1 cellular context compared by ENCODE assay signal in genomic region chr14:95545769-95546168, GRCh38.
TF ChIP-seq lines count a peak whose summit lies in the region.

No MANE protein-coding gene starts in this region.

TF ChIP-seq in K562, 482 proteins besides CTCF, POLR2A, EP300 and RAD21 (continued from another document and continues in another):
- TF ChIP-seq OTX1 (CRISPR knock-in tag; IDR thresholded peaks at IDR 0.05), result no peak
- TF ChIP-seq ZNF696 (CRISPR knock-in tag; conservative IDR thresholded peaks at IDR 0.05), result no peak
- no peak for TF ChIP-seq E2F3 (CRISPR knock-in tag; IDR thresholded peaks at IDR 0.05)
- TF ChIP-seq, protein P1, sequence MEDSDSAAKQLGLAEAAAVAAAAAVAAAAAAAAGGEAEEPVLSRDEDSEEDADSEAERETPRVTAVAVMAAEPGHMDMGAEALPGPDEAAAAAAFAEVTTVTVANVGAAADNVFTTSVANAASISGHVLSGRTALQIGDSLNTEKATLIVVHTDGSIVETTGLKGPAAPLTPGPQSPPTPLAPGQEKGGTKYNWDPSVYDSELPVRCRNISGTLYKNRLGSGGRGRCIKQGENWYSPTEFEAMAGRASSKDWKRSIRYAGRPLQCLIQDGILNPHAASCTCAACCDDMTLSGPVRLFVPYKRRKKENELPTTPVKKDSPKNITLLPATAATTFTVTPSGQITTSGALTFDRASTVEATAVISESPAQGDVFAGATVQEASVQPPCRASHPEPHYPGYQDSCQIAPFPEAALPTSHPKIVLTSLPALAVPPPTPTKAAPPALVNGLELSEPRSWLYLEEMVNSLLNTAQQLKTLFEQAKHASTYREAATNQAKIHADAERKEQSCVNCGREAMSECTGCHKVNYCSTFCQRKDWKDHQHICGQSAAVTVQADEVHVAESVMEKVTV (CRISPR knock-in tag; IDR thresholded peaks at IDR 0.05), result no peak
- no peak for TF ChIP-seq HMG20A (CRISPR knock-in tag; conservative IDR thresholded peaks at IDR 0.05)
- no peak for TF ChIP-seq BRD4 (IDR thresholded peaks at IDR 0.05)
- no peak for TF ChIP-seq ZBTB26 (CRISPR knock-in tag; IDR thresholded peaks at IDR 0.05)
- TF ChIP-seq CUX1 (CRISPR knock-in tag; IDR thresholded peaks at IDR 0.05), result no peak
- TF ChIP-seq ZNF780A (CRISPR knock-in tag; IDR thresholded peaks at IDR 0.05), result no peak
- no peak for TF ChIP-seq KLF13 (tag; IDR thresholded peaks at IDR 0.05; ENCODE audit: borderline replicate concordance, low read depth)
- TF ChIP-seq HOXB6 (CRISPR knock-in tag; IDR thresholded peaks at IDR 0.05; ENCODE audit: borderline replicate concordance), result no peak
- TF ChIP-seq ERF (CRISPR knock-in tag; IDR thresholded peaks at IDR 0.05), result no peak
- no peak for TF ChIP-seq TRIM24 (IDR thresholded peaks at IDR 0.05)
- TF ChIP-seq TCF15 (CRISPR knock-in tag; IDR thresholded peaks at IDR 0.05), result no peak
- peak; percentile 87 for TF ChIP-seq JUN (IDR thresholded peaks at IDR 0.05; ENCODE audit: borderline replicate concordance, low read depth, low read length)
- TF ChIP-seq JUN (CRISPR knock-in tag; IDR thresholded peaks at IDR 0.05; ENCODE audit: borderline replicate concordance), result no peak
- no peak for TF ChIP-seq HNRNPL (IDR thresholded peaks at IDR 0.05; ENCODE audit: low read depth, low read length)
- TF ChIP-seq, protein P2, sequence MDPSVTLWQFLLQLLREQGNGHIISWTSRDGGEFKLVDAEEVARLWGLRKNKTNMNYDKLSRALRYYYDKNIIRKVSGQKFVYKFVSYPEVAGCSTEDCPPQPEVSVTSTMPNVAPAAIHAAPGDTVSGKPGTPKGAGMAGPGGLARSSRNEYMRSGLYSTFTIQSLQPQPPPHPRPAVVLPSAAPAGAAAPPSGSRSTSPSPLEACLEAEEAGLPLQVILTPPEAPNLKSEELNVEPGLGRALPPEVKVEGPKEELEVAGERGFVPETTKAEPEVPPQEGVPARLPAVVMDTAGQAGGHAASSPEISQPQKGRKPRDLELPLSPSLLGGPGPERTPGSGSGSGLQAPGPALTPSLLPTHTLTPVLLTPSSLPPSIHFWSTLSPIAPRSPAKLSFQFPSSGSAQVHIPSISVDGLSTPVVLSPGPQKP (CRISPR knock-in tag; IDR thresholded peaks at IDR 0.05), result no peak
- no peak for TF ChIP-seq RNF219 (CRISPR knock-in tag; IDR thresholded peaks at IDR 0.05)
- peak; percentile 96 for TF ChIP-seq JUND (IDR thresholded peaks at IDR 0.05; ENCODE audit: borderline replicate concordance, low read depth, low read length)
- peak; percentile 97 for TF ChIP-seq JUND (tag; IDR thresholded peaks at IDR 0.05; ENCODE audit: borderline replicate concordance, low read depth, low read length)
- TF ChIP-seq NFIX (CRISPR knock-in tag; IDR thresholded peaks at IDR 0.05; ENCODE audit: low read depth), result no peak
- peak; percentile 82 for TF ChIP-seq SMARCA4 (IDR thresholded peaks at IDR 0.05)
- no peak for TF ChIP-seq KLF10 (CRISPR knock-in tag; IDR thresholded peaks at IDR 0.05)
- TF ChIP-seq ZNF232 (CRISPR knock-in tag; IDR thresholded peaks at IDR 0.05), result no peak
- peak; percentile 40 for TF ChIP-seq FOS (IDR thresholded peaks at IDR 0.05; ENCODE audit: extremely low read depth, insufficient read length)
- 0 out of 2 replicates have a peak, but pooled peaks have one; percentile 31 for TF ChIP-seq ATF7 (IDR thresholded peaks at IDR 0.05)
- no peak for TF ChIP-seq PHF20 (IDR thresholded peaks at IDR 0.05; ENCODE audit: partially characterized antibody)
- no peak for TF ChIP-seq NR2F6 (CRISPR knock-in tag; IDR thresholded peaks at IDR 0.05)
- no peak for TF ChIP-seq ZNF668 (CRISPR knock-in tag; IDR thresholded peaks at IDR 0.05)
- peak; percentile 75 for TF ChIP-seq SMARCE1 (IDR thresholded peaks at IDR 0.05)
- TF ChIP-seq U2AF1 (optimal IDR thresholded peaks at IDR 0.05; ENCODE audit: low read depth, low read length), result no peak
- TF ChIP-seq PML (IDR thresholded peaks at IDR 0.05; ENCODE audit: low read length), result no peak
- no peak for TF ChIP-seq LARP7 (IDR thresholded peaks at IDR 0.05)
- peak; percentile 99 for TF ChIP-seq ZNF766 (CRISPR knock-in tag; conservative IDR thresholded peaks at IDR 0.05)
- no peak for TF ChIP-seq CBFB (CRISPR knock-in tag; IDR thresholded peaks at IDR 0.05)
- no peak for TF ChIP-seq LEF1 (IDR thresholded peaks at IDR 0.05)
- no peak for TF ChIP-seq RB1 (IDR thresholded peaks at IDR 0.05; ENCODE audit: low read depth)
- TF ChIP-seq ZNF133 (CRISPR knock-in tag; IDR thresholded peaks at IDR 0.05), result no peak
- TF ChIP-seq MYBL2 (IDR thresholded peaks at IDR 0.05; ENCODE audit: low read depth), result no peak
- TF ChIP-seq MYBL2 (CRISPR knock-in tag; IDR thresholded peaks at IDR 0.05; ENCODE audit: borderline replicate concordance), result no peak
- TF ChIP-seq PYGO2 (tag; IDR thresholded peaks at IDR 0.05), result no peak
- TF ChIP-seq ZMIZ1 (IDR thresholded peaks at IDR 0.05; ENCODE audit: low read depth in 2 of 2, low read length in 2 of 2), result no peak
- TF ChIP-seq MYNN (IDR thresholded peaks at IDR 0.05), result peak; percentile 51; the same call in 1 of the 2 replicates
- no peak for TF ChIP-seq MYNN (CRISPR knock-in tag; IDR thresholded peaks at IDR 0.05)
- TF ChIP-seq FOSL1 (tag; conservative IDR thresholded peaks at IDR 0.05), result peak; percentile 97
- TF ChIP-seq MEF2D (tag; conservative IDR thresholded peaks at IDR 0.05; ENCODE audit: low read depth), result no peak
- TF ChIP-seq ZBTB11 (CRISPR knock-in tag; IDR thresholded peaks at IDR 0.05), result no peak
- TF ChIP-seq ZNF134 (CRISPR knock-in tag; conservative IDR thresholded peaks at IDR 0.05), result no peak
- no peak for TF ChIP-seq ZNF785 (CRISPR knock-in tag; IDR thresholded peaks at IDR 0.05)
- TF ChIP-seq HMG20B (CRISPR knock-in tag; IDR thresholded peaks at IDR 0.05), result no peak
- no peak for TF ChIP-seq KAT8 (IDR thresholded peaks at IDR 0.05; ENCODE audit: low read depth)
- peak; percentile 85 for TF ChIP-seq DPF2 (IDR thresholded peaks at IDR 0.05)
- peak; percentile 66; the same call in 1 of the 2 replicates for TF ChIP-seq ARID1B (IDR thresholded peaks at IDR 0.05)
- TF ChIP-seq, protein P3, sequence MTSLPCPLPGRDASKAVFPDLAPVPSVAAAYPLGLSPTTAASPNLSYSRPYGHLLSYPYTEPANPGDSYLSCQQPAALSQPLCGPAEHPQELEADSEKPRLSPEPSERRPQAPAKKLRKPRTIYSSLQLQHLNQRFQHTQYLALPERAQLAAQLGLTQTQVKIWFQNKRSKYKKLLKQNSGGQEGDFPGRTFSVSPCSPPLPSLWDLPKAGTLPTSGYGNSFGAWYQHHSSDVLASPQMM (CRISPR knock-in tag; IDR thresholded peaks at IDR 0.05), result no peak
- TF ChIP-seq TSC22D4 (tag; IDR thresholded peaks at IDR 0.05), result no peak
